ENCODE assay signal across 9 cellular contexts in the genomic region with DNA sequence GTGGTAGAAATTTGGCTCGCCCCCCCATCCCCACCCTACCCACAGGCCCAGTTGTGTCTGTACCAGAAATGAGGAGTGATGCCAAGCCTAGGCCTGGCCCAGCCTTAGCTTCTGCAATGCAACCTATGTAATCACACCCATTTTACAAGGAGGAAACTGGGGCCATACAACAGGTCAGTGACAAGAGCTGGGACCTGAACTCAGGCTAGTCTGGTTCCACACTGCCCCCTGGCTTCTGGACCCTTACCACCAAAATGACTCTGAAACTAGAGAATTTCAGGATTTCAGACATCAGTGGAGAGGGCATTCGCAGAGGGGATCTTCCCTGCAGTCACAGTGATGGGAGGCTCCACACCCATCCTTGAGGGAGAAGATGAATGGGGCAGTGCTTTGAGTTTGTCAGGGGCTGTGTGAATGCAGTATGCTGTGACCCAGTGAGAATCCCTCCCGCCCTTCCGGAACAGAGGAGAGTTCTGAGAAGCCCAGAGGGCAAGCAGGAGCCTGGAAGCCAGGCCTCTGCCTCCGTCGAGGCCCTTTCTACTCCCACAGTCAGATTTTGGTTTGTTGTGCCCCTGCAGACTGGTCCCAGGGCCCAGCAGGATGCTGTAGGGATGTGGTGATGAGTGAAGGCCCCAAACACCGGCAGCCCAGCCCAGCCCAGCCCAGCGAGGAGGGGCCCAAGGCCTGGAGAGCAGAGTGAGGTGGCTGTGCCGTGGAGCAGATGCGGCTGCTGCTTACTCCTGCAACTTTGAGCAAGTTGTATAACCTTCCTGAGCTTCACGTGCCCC. TPM values are rescaled to one million over a fixed set of nuclear protein-coding genes. Genes with fewer than 3 reads are reported as not detected.
DNase-seq lines count a peak whose midpoint lies in the region; ATAC-seq, FAIRE-seq and TF ChIP-seq lines count a peak whose summit lies in the region.
"Had no signal": no experiment of that assay in that cellular context is flagged by ENCODE, and none has a peak within 500 bp of the region (broad histone marks: within the 10 kb centered on the region; RNA-seq: fewer than 3 reads in every experiment).

No MANE protein-coding gene starts in this region.

- intact Hi-C loops in left colon (cut with DNase I, micrococcal nuclease) (no loop called here), vagina (cut with DNase I) (no loop called here)

- H3K27ac ChIP-seq in astrocyte (ENCODE audit: low read depth, low read length) (peak overlapping the region; percentile 47), vagina (peak overlapping the region; percentile 70)

- H3K27ac Mint-ChIP-seq in astrocyte (ENCODE audit: unreplicated experiment) = no peak overlapping the region

- no peaks in the 10 kb centered on the region for H3K27me3 Mint-ChIP-seq in astrocyte (ENCODE audit: low read depth, unreplicated experiment)

- H3K4me1 ChIP-seq in astrocyte (ENCODE audit: insufficient read depth, low read length) (peaks cover 62% of the 10 kb centered on the region), vagina (peaks cover 64% of the 10 kb centered on the region)
- H3K4me1 ChIP-seq: HAP-1 had no signal

- peaks cover 53% of the 10 kb centered on the region for H3K4me1 Mint-ChIP-seq in astrocyte (ENCODE audit: low read depth, unreplicated experiment)

- H3K36me3 ChIP-seq in H7 (replicated peaks; ENCODE audit: control insufficient read depth, insufficient read depth, low read length) = peaks cover 21% of the 10 kb centered on the region
- H3K36me3 ChIP-seq in astrocyte (ENCODE audit: insufficient read depth, low read length) = peaks cover 21% of the 10 kb centered on the region
- H3K36me3 ChIP-seq in vagina = peaks cover 0 to 17% of the 10 kb centered on the region in 2 donors

- peak overlapping the region; percentile 12 for H3K4me3 Mint-ChIP-seq in astrocyte (ENCODE audit: unreplicated experiment)

- H3K9ac ChIP-seq in astrocyte (ENCODE audit: low read length) = peak overlapping the region; percentile 53

- H3K4me3 ChIP-seq in AG09309 (ENCODE audit: control insufficient read depth, low read depth, low read length) (no peak overlapping the region), H7 (ENCODE audit: insufficient read depth, low read depth, low read length) (no peak overlapping the region), astrocyte (ENCODE audit: insufficient read depth, low read depth, low read length) (no peak overlapping the region), vagina (no peak overlapping the region)
- H3K4me3 ChIP-seq: HAP-1 had no signal

- DNase-seq in AG09309 (ENCODE audit: low read depth) (no peak), H7 (peak; percentile 83), astrocyte (ENCODE audit: low read depth) (no peak), left colon (peak in 1 of 2 donors; percentile 40), vagina (ENCODE audit: extremely low spot score in 2 of 2) (no peak), epidermal melanocyte (ENCODE audit: insufficient read length, low spot score) (no peak)

- peak overlapping the region; percentile 17 for H3K4me2 ChIP-seq in astrocyte (ENCODE audit: low read length)

- no peak overlapping the region for H2AFZ ChIP-seq in astrocyte (ENCODE audit: low read depth, low read length)

- H3K79me2 ChIP-seq in astrocyte (ENCODE audit: insufficient read depth, low read length) = peaks cover 98% of the 10 kb centered on the region

- H3K36me3 Mint-ChIP-seq in astrocyte (ENCODE audit: low read depth, unreplicated experiment) = peaks cover 22% of the 10 kb centered on the region

- no peak for FAIRE-seq in astrocyte (lab: Jason Lieb, UNC)

- ATAC-seq in left colon = peak; percentile 88
- ATAC-seq in GM19395 (IDR thresholded peaks at IDR 0.05; ENCODE audit: unreplicated experiment) = no peak
- ATAC-seq in HG03354 (IDR thresholded peaks at IDR 0.05; ENCODE audit: poor library complexity, severe bottlenecking, unreplicated experiment) = no peak

- no peak for TF ChIP-seq POLR2A in vagina (IDR thresholded peaks at IDR 0.05)

- H3K27me3 ChIP-seq in H7 (ENCODE audit: control insufficient read depth, insufficient read depth, low read length) (no peaks in the 10 kb centered on the region), astrocyte (ENCODE audit: insufficient read depth, low read length) (no peaks in the 10 kb centered on the region), vagina (no peaks in the 10 kb centered on the region)

- TF ChIP-seq CTCF in AG09309 (IDR thresholded peaks at IDR 0.05; ENCODE audit: control insufficient read depth, insufficient read depth, low read depth, low read length, missing control alignments) (peak; percentile 28), astrocyte (IDR thresholded peaks at IDR 0.05; ENCODE audit: insufficient read depth, low read depth, low read length) (no peak), vagina (IDR thresholded peaks at IDR 0.05) (peak in 1 of 3 experiments; percentile 21)

- H3K9me3 ChIP-seq in astrocyte (ENCODE audit: insufficient read depth, low read depth, low read length) (no peaks in the 10 kb centered on the region), vagina (no peaks in the 10 kb centered on the region)
- H3K9me3 ChIP-seq: HAP-1 had no signal

- peaks cover 99% of the 10 kb centered on the region for H4K20me1 ChIP-seq in astrocyte (ENCODE audit: insufficient read depth, low read length)

- H3K9me3 Mint-ChIP-seq in astrocyte (ENCODE audit: unreplicated experiment) = no peaks in the 10 kb centered on the region

RNA-seq across cellular contexts. Expression of a gene that starts 48.1 kb away (rescaled TPM):
- total RNA-seq in H7 (2014; rRNA removed; shearing (Covaris generic)) = 23.4 and 25.0 TPM in 2 replicates
- 1,166 and 1,247 TPM in 2 replicates for total RNA-seq in astrocyte
- total RNA-seq in left colon = 100 to 1,000 TPM in 1 of 2 donors, 10 to 100 TPM in 1; 36.9 to 484 TPM
- 246 TPM for total RNA-seq in vagina
